ENCODE assay signal across 8 cellular contexts in the genomic region with DNA sequence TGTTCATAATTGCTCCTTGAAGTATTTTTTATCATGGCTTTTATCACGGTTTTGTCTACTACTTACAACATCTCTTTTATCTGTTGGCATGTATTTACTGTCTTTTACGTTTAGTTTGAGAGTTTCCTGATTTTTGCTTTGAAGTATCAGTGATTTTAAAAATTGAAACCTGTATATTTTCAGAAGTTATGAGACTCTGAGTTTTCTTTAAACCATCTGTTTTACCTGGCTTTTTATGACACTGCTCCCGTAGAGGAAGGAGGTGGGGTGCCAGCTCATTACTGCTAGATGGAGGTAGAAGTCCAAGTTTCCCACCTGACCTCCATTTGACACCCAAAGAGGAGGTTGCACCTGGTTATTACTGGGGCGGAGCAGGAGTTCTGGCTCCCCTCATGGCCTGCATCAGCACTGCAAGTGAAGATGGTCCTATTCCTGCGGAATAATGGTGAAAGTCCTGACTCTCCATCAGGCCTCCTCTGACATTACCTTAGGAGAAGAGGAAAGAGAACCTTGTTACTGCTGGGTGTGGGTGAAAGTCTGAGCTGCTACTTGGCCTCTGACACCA. TPM values are rescaled to one million over a fixed set of nuclear protein-coding genes. Genes with fewer than 3 reads are reported as not detected.
A peak's percentile ranks its signal among the peaks of the same experiment; 100 is the strongest.
DNase-seq lines count a peak whose midpoint lies in the region; ATAC-seq and TF ChIP-seq lines count a peak whose summit lies in the region.

No MANE protein-coding gene starts in this region.

- peak; percentile 62 for DNase-seq in HuH-7 (ENCODE audit: low spot score)
- DNase-seq in activated T-cell treated with anti-CD3 and anti-CD28 coated beads, Interleukin-2, amount 50 U/mL, for 1 hour, result peak; percentile 43
- no peak for DNase-seq in NCI-H2029 treated with DMSO at 0.1 percent for 48 hours (lab: John Stamatoyannopoulos, UW)
- DNase-seq in GDM1 (lab: John Stamatoyannopoulos, UW), result no peak

- H3K9me2 ChIP-seq in DOHH2 (replicated peaks; ENCODE audit: control insufficient read depth, low read length), result no peaks in the 10 kb centered on the region

- no peak overlapping the region for H3K4me2 ChIP-seq in DOHH2 (ENCODE audit: low read length)

- TF ChIP-seq CTCF in DOHH2 (IDR thresholded peaks at IDR 0.05; ENCODE audit: low read depth, low read length, poor library complexity, severe bottlenecking) (peak; percentile 63), liver (IDR thresholded peaks at IDR 0.05; ENCODE audit: low read depth, low read length, missing input control) (peak; percentile 17)

- H3K4me1 ChIP-seq in DOHH2 (ENCODE audit: control insufficient read depth, low read length) (peaks cover 7% of the 10 kb centered on the region), liver (ENCODE audit: control insufficient read depth in 4 of 4, insufficient read depth in 4 of 4, low read length in 3 of 4) (peaks cover 0 to 3% (median 0%) of the 10 kb centered on the region in 4 donors)

- H3K4me3 ChIP-seq in DOHH2 (ENCODE audit: low read length) (no peak overlapping the region), liver (ENCODE audit: low read depth in 1 of 3, low read length in 3 of 3) (no peak overlapping the region)

- ATAC-seq in HG03108 (IDR thresholded peaks at IDR 0.05; ENCODE audit: unreplicated experiment), result no peak
- ATAC-seq in GM21825 (IDR thresholded peaks at IDR 0.05; ENCODE audit: unreplicated experiment), result no peak

- no peaks in the 10 kb centered on the region for H3K36me3 ChIP-seq in DOHH2 (ENCODE audit: control insufficient read depth, low read length)
- no peaks in the 10 kb centered on the region for H3K36me3 ChIP-seq in liver (ENCODE audit: control insufficient read depth in 4 of 4, insufficient read depth in 3 of 4, low read depth in 1 of 4, low read length in 3 of 4)

- H3K27me3 ChIP-seq in DOHH2 (ENCODE audit: control insufficient read depth, low read length) (no peaks in the 10 kb centered on the region), liver (ENCODE audit: control insufficient read depth in 4 of 4, insufficient read depth in 4 of 4, low read length in 3 of 4) (no peaks in the 10 kb centered on the region)

- H3K27ac ChIP-seq in DOHH2 (ENCODE audit: low read depth, low read length) (no peak overlapping the region), liver (ENCODE audit: low read depth in 1 of 2, low read length in 2 of 2) (no peak overlapping the region)

- no peaks in the 10 kb centered on the region for H3K79me2 ChIP-seq in DOHH2 (ENCODE audit: control insufficient read depth, low read length)

- H3K9me3 ChIP-seq in DOHH2 (ENCODE audit: control insufficient read depth, insufficient read depth, low read length) (no peaks in the 10 kb centered on the region), liver (ENCODE audit: control insufficient read depth in 4 of 4, low read length in 3 of 4) (no peaks in the 10 kb centered on the region)

- TF ChIP-seq RAD21 in liver (IDR thresholded peaks at IDR 0.05), result no peak

- H3K9ac ChIP-seq in liver (ENCODE audit: low read depth in 1 of 2, low read length in 2 of 2), result no peak overlapping the region

- no peaks in the 10 kb centered on the region for H4K20me1 ChIP-seq in DOHH2 (ENCODE audit: control insufficient read depth, insufficient read depth, low read depth, low read length)

- no peaks in the 10 kb centered on the region for H3F3A ChIP-seq in DOHH2 (ENCODE audit: control insufficient read depth, insufficient read depth)

- 69% methylated on average over 5 of the region's 5 CpGs for WGBS in liver

TF ChIP-seq in liver, 16 proteins besides CTCF, POLR2A, EP300 and RAD21:
- no peak for TF ChIP-seq YY1 (IDR thresholded peaks at IDR 0.05)
- no peak for TF ChIP-seq JUND (IDR thresholded peaks at IDR 0.05)
- no peak for TF ChIP-seq NR2F2 (IDR thresholded peaks at IDR 0.05)
- TF ChIP-seq, protein P1, sequence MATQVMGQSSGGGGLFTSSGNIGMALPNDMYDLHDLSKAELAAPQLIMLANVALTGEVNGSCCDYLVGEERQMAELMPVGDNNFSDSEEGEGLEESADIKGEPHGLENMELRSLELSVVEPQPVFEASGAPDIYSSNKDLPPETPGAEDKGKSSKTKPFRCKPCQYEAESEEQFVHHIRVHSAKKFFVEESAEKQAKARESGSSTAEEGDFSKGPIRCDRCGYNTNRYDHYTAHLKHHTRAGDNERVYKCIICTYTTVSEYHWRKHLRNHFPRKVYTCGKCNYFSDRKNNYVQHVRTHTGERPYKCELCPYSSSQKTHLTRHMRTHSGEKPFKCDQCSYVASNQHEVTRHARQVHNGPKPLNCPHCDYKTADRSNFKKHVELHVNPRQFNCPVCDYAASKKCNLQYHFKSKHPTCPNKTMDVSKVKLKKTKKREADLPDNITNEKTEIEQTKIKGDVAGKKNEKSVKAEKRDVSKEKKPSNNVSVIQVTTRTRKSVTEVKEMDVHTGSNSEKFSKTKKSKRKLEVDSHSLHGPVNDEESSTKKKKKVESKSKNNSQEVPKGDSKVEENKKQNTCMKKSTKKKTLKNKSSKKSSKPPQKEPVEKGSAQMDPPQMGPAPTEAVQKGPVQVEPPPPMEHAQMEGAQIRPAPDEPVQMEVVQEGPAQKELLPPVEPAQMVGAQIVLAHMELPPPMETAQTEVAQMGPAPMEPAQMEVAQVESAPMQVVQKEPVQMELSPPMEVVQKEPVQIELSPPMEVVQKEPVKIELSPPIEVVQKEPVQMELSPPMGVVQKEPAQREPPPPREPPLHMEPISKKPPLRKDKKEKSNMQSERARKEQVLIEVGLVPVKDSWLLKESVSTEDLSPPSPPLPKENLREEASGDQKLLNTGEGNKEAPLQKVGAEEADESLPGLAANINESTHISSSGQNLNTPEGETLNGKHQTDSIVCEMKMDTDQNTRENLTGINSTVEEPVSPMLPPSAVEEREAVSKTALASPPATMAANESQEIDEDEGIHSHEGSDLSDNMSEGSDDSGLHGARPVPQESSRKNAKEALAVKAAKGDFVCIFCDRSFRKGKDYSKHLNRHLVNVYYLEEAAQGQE (IDR thresholded peaks at IDR 0.05), result no peak
- TF ChIP-seq, protein P2, sequence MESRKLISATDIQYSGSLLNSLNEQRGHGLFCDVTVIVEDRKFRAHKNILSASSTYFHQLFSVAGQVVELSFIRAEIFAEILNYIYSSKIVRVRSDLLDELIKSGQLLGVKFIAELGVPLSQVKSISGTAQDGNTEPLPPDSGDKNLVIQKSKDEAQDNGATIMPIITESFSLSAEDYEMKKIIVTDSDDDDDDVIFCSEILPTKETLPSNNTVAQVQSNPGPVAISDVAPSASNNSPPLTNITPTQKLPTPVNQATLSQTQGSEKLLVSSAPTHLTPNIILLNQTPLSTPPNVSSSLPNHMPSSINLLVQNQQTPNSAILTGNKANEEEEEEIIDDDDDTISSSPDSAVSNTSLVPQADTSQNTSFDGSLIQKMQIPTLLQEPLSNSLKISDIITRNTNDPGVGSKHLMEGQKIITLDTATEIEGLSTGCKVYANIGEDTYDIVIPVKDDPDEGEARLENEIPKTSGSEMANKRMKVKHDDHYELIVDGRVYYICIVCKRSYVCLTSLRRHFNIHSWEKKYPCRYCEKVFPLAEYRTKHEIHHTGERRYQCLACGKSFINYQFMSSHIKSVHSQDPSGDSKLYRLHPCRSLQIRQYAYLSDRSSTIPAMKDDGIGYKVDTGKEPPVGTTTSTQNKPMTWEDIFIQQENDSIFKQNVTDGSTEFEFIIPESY (IDR thresholded peaks at IDR 0.05), result no peak
- no peak for TF ChIP-seq HNF4G (IDR thresholded peaks at IDR 0.05)
- no peak for TF ChIP-seq TAF1 (conservative IDR thresholded peaks at IDR 0.05)
- TF ChIP-seq RXRA (IDR thresholded peaks at IDR 0.05), result no peak
- TF ChIP-seq FOXA2 (IDR thresholded peaks at IDR 0.05), result no peak
- TF ChIP-seq HNF4A (conservative IDR thresholded peaks at IDR 0.05), result no peak
- TF ChIP-seq, protein P3, sequence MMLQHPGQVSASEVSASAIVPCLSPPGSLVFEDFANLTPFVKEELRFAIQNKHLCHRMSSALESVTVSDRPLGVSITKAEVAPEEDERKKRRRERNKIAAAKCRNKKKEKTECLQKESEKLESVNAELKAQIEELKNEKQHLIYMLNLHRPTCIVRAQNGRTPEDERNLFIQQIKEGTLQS (IDR thresholded peaks at IDR 0.05), result no peak

RNA-seq across cellular contexts. Expression of a gene that starts 10.0 kb away (rescaled TPM):
- total RNA-seq in liver, result 10 to 100 TPM; 16.6 to 18.8 TPM
- polyA plus RNA-seq in liver, result 10 to 100 TPM in 1 of 2 donors, 1 to 10 TPM in 1; 7.4 to 10.9 TPM

Comparison
In these comparisons a context has a peak if more than half of its experiments do, and no peak if none do; other contexts are left out.
1. DNase-seq: peak in HuH-7 (single experiment) and activated T-cell treated with anti-CD3 and anti-CD28 coated beads, Interleukin-2, amount 50 U/mL, for 1 hour (single experiment); none in NCI-H2029 treated with DMSO at 0.1 percent for 48 hours (single experiment) and GDM1 (single experiment).